12 cellular contexts compared by ENCODE assay signal in genomic region chr1:84668185-84668584, GRCh38. TPM values are rescaled to one million over a fixed set of nuclear protein-coding genes. Genes with fewer than 3 reads are reported as not detected.
A peak's percentile ranks its signal among the peaks of the same experiment; 100 is the strongest.
DNase-seq lines count a peak whose midpoint lies in the region; ATAC-seq, FAIRE-seq and TF ChIP-seq lines count a peak whose summit lies in the region.
"Had no signal": no experiment of that assay in that cellular context is flagged by ENCODE, and none has a peak within 500 bp of the region (broad histone marks: within the 10 kb centered on the region; RNA-seq: fewer than 3 reads in every experiment).

No MANE protein-coding gene starts in this region.

- no peak overlapping the region for H3K9ac ChIP-seq in neural progenitor cell

- no peak overlapping the region for H3K4me3 Mint-ChIP-seq in neural progenitor cell
- H3K4me3 Mint-ChIP-seq: activated CD4-positive, alpha-beta T cell treated with anti-CD3 and anti-CD28 coated beads for 36 hours; activated naive CD8-positive, alpha-beta T cell treated with anti-CD3 and anti-CD28 coated beads for 36 hours had no signal

- no peak overlapping the region for H3K4me2 ChIP-seq in neural progenitor cell

- H3K36me3 ChIP-seq in bronchial epithelial cell (ENCODE audit: control insufficient read depth, insufficient read depth, low read length) = peaks cover 1% of the 10 kb centered on the region
- H3K36me3 ChIP-seq in neural progenitor cell = peaks cover 8% of the 10 kb centered on the region

- ATAC-seq in HG02884 (IDR thresholded peaks at IDR 0.05; ENCODE audit: unreplicated experiment) (no peak), HG02678 (IDR thresholded peaks at IDR 0.05; ENCODE audit: unreplicated experiment) (no peak), HG03045 (IDR thresholded peaks at IDR 0.05; ENCODE audit: unreplicated experiment) (no peak)
- ATAC-seq: activated CD4-positive, alpha-beta T cell treated with anti-CD3 and anti-CD28 coated beads for 36 hours; left ventricle myocardium superior; right cardiac atrium had no signal

- no peaks in the 10 kb centered on the region for H3K4me1 ChIP-seq in neural progenitor cell

- no peaks in the 10 kb centered on the region for H3K9me3 ChIP-seq in neural progenitor cell (ENCODE audit: low read depth)

- no peak overlapping the region for H2AFZ ChIP-seq in neural progenitor cell (replicated peaks)

- DNase-seq in EL (peak; percentile 20), KBM-7 (peak; percentile 54), bronchial epithelial cell (ENCODE audit: low read depth) (peak; percentile 30), neural progenitor cell (ENCODE audit: low spot score) (peak; percentile 6), NCI-H748 treated with DMSO at 0.1 percent for 48 hours (lab: John Stamatoyannopoulos, UW) (no peak)
- DNase-seq: activated CD4-positive, alpha-beta T cell treated with anti-CD3 and anti-CD28 coated beads for 36 hours; activated naive CD8-positive, alpha-beta T cell treated with anti-CD3 and anti-CD28 coated beads for 36 hours; left ventricle myocardium superior; right cardiac atrium had no signal

- H3K4me1 Mint-ChIP-seq in neural progenitor cell = no peaks in the 10 kb centered on the region

- peak; percentile 15 for TF ChIP-seq CTCF in bronchial epithelial cell (IDR thresholded peaks at IDR 0.05; ENCODE audit: insufficient read depth, low read length, severe bottlenecking)
- peak; percentile 40 for TF ChIP-seq CTCF in neural progenitor cell (IDR thresholded peaks at IDR 0.05)

- H3K27ac ChIP-seq in neural progenitor cell = no peak overlapping the region

- no peaks in the 10 kb centered on the region for H3K27me3 ChIP-seq in bronchial epithelial cell (ENCODE audit: control insufficient read depth, insufficient read depth, low read length)
- no peaks in the 10 kb centered on the region for H3K27me3 ChIP-seq in neural progenitor cell

- peaks cover 24% of the 10 kb centered on the region for H3K79me2 ChIP-seq in neural progenitor cell (ENCODE audit: low read depth)

- H3K27ac Mint-ChIP-seq in neural progenitor cell = no peak overlapping the region
- H3K27ac Mint-ChIP-seq: activated CD4-positive, alpha-beta T cell treated with anti-CD3 and anti-CD28 coated beads for 36 hours; activated naive CD8-positive, alpha-beta T cell treated with anti-CD3 and anti-CD28 coated beads for 36 hours had no signal

- peaks cover 6% of the 10 kb centered on the region for H3K36me3 Mint-ChIP-seq in neural progenitor cell
- H3K36me3 Mint-ChIP-seq: activated naive CD8-positive, alpha-beta T cell treated with anti-CD3 and anti-CD28 coated beads for 36 hours had no signal

- H3K4me3 ChIP-seq in bronchial epithelial cell (ENCODE audit: low read depth, low read length) = no peak overlapping the region
- no peak overlapping the region for H3K4me3 ChIP-seq in neural progenitor cell

- peaks cover under 1% of the 10 kb centered on the region for H4K20me1 ChIP-seq in neural progenitor cell (ENCODE audit: low read depth)

- H3K9me3 Mint-ChIP-seq in neural progenitor cell = no peaks in the 10 kb centered on the region
- H3K9me3 Mint-ChIP-seq: activated naive CD8-positive, alpha-beta T cell treated with anti-CD3 and anti-CD28 coated beads for 36 hours had no signal

- in situ Hi-C loops in KBM-7 (cut with MboI; ENCODE audit: low pct_unique_long_range_greater_than_20kb, low sequenced_read_pairs) = no loop called here

- no peaks in the 10 kb centered on the region for H3F3A ChIP-seq in neural progenitor cell (ENCODE audit: low read depth)

- no peak for FAIRE-seq in bronchial epithelial cell (lab: Jason Lieb, UNC)

- H3K27me3 Mint-ChIP-seq in neural progenitor cell (ENCODE audit: insufficient read depth, low read depth) = no peaks in the 10 kb centered on the region
- H3K27me3 Mint-ChIP-seq: activated CD4-positive, alpha-beta T cell treated with anti-CD3 and anti-CD28 coated beads for 36 hours; activated naive CD8-positive, alpha-beta T cell treated with anti-CD3 and anti-CD28 coated beads for 36 hours had no signal

RNA-seq across cellular contexts. Expression of gene SSX2IP, which starts 22.1 kb away (rescaled TPM):
- 11.6 and 11.8 TPM in 2 replicates for total RNA-seq in bronchial epithelial cell
- 28.2 and 54.1 TPM in 2 replicates for total RNA-seq in neural progenitor cell (ENCODE audit: low replicate concordance)
